ENCODE assay signal across 8 cellular contexts in the genomic region with DNA sequence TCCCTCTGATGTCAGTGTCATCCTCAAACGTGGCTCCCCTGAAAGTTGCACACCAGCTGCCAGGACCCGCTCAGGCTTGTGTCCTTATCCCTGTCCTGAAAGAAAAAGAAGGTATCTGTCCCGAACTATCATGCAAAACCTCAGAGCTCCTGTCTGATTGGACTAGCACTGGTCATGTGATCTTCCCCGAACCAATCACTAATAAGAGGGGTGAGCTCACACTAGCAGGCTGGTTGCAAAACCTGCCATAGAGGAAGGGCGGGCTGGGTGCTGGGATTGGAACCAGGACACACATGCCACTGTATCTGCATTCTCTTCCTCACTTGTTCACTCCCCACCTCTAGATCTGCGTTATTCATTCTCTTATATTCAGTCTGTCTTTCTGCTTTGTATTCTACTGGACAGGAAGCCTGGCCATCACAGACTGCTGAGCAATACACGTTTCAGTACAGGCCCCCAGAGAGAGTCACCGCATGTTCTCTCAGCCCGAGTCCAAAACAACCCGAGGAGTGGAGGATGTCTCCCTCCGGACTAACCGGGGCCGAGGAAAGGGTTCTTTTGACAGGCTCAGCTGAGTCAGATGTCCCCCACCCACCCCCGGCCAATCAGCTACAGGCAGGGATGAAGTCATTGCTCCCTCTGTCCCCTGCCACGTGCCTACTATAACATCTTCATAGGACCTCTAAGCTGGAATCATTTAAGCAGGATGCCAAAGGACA.
DNase-seq lines count a peak whose midpoint lies in the region; ATAC-seq lines count a peak whose summit lies in the region.

No MANE protein-coding gene starts in this region.

- ATAC-seq in GM19328 (IDR thresholded peaks at IDR 0.05; ENCODE audit: unreplicated experiment) (peak; percentile 63), HG03442 (IDR thresholded peaks at IDR 0.05; ENCODE audit: unreplicated experiment) (peak; percentile 71)

- peak overlapping the region; percentile 66 to 75 (median 71) for H3K9ac ChIP-seq in skeletal muscle tissue (ENCODE audit: low read depth in 1 of 3, low read length in 3 of 3)

- H3K4me1 ChIP-seq in skeletal muscle tissue (ENCODE audit: control insufficient read depth in 3 of 3, insufficient read depth in 3 of 3, low read length in 3 of 3) = peaks cover 24 to 29% (median 26%) of the 10 kb centered on the region in 3 donors

- no peaks in the 10 kb centered on the region for H3K27me3 ChIP-seq in skeletal muscle tissue (ENCODE audit: control insufficient read depth in 3 of 3, insufficient read depth in 3 of 3, low read length in 3 of 3)

- peak overlapping the region; percentile 54 to 72 (median 69) for H3K4me3 ChIP-seq in skeletal muscle tissue (ENCODE audit: low read length in 3 of 3)

- H3K9me3 ChIP-seq in skeletal muscle tissue (ENCODE audit: control insufficient read depth in 3 of 3, low read length in 3 of 3) = no peaks in the 10 kb centered on the region

- H3K27ac ChIP-seq in skeletal muscle tissue (ENCODE audit: low read depth, low read length) = peak overlapping the region; percentile 86

- H3K36me3 ChIP-seq in skeletal muscle tissue (ENCODE audit: control insufficient read depth in 3 of 3, insufficient read depth in 3 of 3, low read length in 3 of 3) = no peaks in the 10 kb centered on the region

- peak; percentile 92 for DNase-seq in DMS 273 treated with DMSO at 0.1 percent for 48 hours (lab: John Stamatoyannopoulos, UW)
- DNase-seq in NCI-H82 (lab: John Stamatoyannopoulos, UW) = peak; percentile 97
- peak; percentile 98 for DNase-seq in cerebellar cortex (ENCODE audit: low spot score)
- peak; percentile 91 for DNase-seq in islet precursor cell
- no peak for DNase-seq in activated CD4-positive, alpha-beta T cell treated with anti-CD3 and anti-CD28 coated beads, Interleukin-2, amount 50 U/mL, for 4 hours

Comparison
In these comparisons a context has a peak if more than half of its experiments do, and no peak if none do; other contexts are left out.
1. DNase-seq: peak in DMS 273 treated with DMSO at 0.1 percent for 48 hours (single experiment), NCI-H82 (single experiment), cerebellar cortex (single experiment) and islet precursor cell (single experiment); none in activated CD4-positive, alpha-beta T cell treated with anti-CD3 and anti-CD28 coated beads, Interleukin-2, amount 50 U/mL, for 4 hours (0 of 2).